9 cellular contexts compared by ENCODE assay signal in the genomic region with DNA sequence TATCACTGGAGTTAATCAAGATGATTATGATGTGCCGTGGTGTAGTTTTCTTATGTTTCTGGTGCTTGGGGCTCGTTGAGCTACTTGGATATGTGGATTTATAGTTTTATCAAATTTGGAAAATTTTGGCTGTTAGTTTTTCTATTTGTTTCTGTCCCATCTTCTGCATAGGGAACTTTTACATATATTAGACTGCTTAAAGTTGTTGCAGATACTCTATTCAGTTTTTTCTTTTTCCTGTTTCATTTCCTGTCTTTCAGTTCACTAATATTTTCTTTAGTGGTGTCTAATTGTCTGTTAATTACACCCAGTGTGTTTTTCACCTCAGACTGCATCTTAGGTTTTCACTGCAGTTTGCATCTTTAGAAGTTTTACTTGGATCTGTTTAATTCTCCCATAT.
"Had no signal": no experiment of that assay in that cellular context is flagged by ENCODE, and none has a peak within 500 bp of the region (broad histone marks: within the 10 kb centered on the region; RNA-seq: fewer than 3 reads in every experiment).

No MANE protein-coding gene starts in this region.

- DNase-seq: GM23248, GOT3, H7, H9, HCEC 1CT, HFFc6 had no signal

- H3K9ac ChIP-seq: GM23248 had no signal

- H3K27ac Mint-ChIP-seq: GM23338, H9, HFFc6 had no signal

- H3K36me3 ChIP-seq: HAP-1 had no signal

- H3K4me3 ChIP-seq: GM23248, GM23338, HAP-1 had no signal

- H2AFZ ChIP-seq: GM23248, GM23338 had no signal

- H3K4me3 Mint-ChIP-seq: GM23338, H9, HFFc6 had no signal

- H3K9me3 ChIP-seq: HAP-1 had no signal

- ATAC-seq: GM23338, HCT116 had no signal

- H3K4me1 ChIP-seq: HAP-1 had no signal

- H3K4me2 ChIP-seq: GM23338 had no signal

- H3K4me1 Mint-ChIP-seq: GM23338, H9 had no signal

- H3K27ac ChIP-seq: GM23248 had no signal
